ENCODE assay signal across 1 cellular context in the genomic region with DNA sequence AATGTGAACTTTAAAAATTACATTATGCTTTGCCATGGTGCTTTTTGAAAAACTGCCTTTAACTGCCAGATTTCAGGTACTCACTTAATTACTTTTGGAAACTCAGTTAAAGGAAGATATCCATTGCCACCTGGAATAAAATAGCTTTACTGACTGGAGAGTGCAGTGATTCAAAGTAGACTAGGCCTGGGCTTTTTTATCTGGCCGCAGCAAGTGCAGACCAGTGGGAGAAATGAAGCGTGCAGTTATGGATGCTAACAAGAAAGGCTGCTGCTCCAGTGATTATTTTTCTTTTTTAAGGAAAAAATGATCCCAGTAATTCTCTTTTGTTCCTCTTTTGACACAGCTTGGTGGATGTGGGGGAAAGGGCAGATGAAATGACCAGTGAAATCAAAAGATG.
TF ChIP-seq lines count a peak whose summit lies in the region.

No MANE protein-coding gene starts in this region.

TF ChIP-seq in HepG2, 621 proteins besides CTCF, POLR2A, EP300 and RAD21:
- TF ChIP-seq, protein P1, sequence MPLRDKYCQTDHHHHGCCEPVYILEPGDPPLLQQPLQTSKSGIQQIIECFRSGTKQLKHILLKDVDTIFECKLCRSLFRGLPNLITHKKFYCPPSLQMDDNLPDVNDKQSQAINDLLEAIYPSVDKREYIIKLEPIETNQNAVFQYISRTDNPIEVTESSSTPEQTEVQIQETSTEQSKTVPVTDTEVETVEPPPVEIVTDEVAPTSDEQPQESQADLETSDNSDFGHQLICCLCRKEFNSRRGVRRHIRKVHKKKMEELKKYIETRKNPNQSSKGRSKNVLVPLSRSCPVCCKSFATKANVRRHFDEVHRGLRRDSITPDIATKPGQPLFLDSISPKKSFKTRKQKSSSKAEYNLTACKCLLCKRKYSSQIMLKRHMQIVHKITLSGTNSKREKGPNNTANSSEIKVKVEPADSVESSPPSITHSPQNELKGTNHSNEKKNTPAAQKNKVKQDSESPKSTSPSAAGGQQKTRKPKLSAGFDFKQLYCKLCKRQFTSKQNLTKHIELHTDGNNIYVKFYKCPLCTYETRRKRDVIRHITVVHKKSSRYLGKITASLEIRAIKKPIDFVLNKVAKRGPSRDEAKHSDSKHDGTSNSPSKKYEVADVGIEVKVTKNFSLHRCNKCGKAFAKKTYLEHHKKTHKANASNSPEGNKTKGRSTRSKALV (CRISPR knock-in tag; IDR thresholded peaks at IDR 0.05): no peak
- no peak for TF ChIP-seq ZNF296 (CRISPR knock-in tag; conservative IDR thresholded peaks at IDR 0.05)
- TF ChIP-seq ZBTB7B (CRISPR knock-in tag; IDR thresholded peaks at IDR 0.05): no peak
- TF ChIP-seq KLF11 (CRISPR knock-in tag; IDR thresholded peaks at IDR 0.05): no peak
TF ChIP-seq in HepG2: peak in this region for 0.
